In genomic region chr3:48662753-48663488, GRCh38 we compare ENCODE assay signal across 8 cellular contexts. TPM values are rescaled to one million over a fixed set of nuclear protein-coding genes. Genes with fewer than 3 reads are reported as not detected.
DNase-seq lines count a peak whose midpoint lies in the region; ATAC-seq and TF ChIP-seq lines count a peak whose summit lies in the region.

TSS of gene CELSR3 (minus strand) at chr3:48662886. CDS start at chr3:48662634, 252 bp downstream.

- TF ChIP-seq CTCF in LNCaP clone FGC (IDR thresholded peaks at IDR 0.05; ENCODE audit: control insufficient read depth, extremely low read depth, insufficient read depth) (no peak), right atrium auricular region (IDR thresholded peaks at IDR 0.05) (no peak)

- H3K4me3 ChIP-seq in LNCaP clone FGC (ENCODE audit: low read depth, low read length) = peak within 1 kb of the TSS; percentile 70
- peak within 1 kb of the TSS; percentile 71 for H3K4me3 ChIP-seq in SJCRH30
- peak within 1 kb of the TSS; percentile 48 to 59 for H3K4me3 ChIP-seq in right atrium auricular region
- peak within 1 kb of the TSS; percentile 71 for H3K4me3 ChIP-seq in trophoblast cell (ENCODE audit: low read depth, low read length)

- H3K79me1 ChIP-seq in trophoblast cell (ENCODE audit: low read length) = peaks cover 9% of the 10 kb centered on the region

- peak; percentile 70 for DNase-seq in DMS153 (lab: John Stamatoyannopoulos, UW)
- peak; percentile 90 for DNase-seq in LNCaP clone FGC (ENCODE audit: low read depth)
- DNase-seq in SJCRH30 = no peak
- DNase-seq in right atrium auricular region (ENCODE audit: low spot score) = peak; percentile 83
- peak; percentile 91 to 94 for DNase-seq in trophoblast cell
- no peak for DNase-seq in cortex of kidney (lab: John Stamatoyannopoulos, UW)

- H2AFZ ChIP-seq in trophoblast cell (ENCODE audit: insufficient read depth, low read length, poor library complexity) = peak within 1 kb of the TSS; percentile 71

- peak within 1 kb of the TSS; percentile 78 for H3K18ac ChIP-seq in trophoblast cell (ENCODE audit: low read length)

- H3K79me2 ChIP-seq in trophoblast cell (ENCODE audit: control insufficient read depth, insufficient read depth, low read length, poor library complexity) = no peaks in the 10 kb centered on the region

- H2BK120ac ChIP-seq in trophoblast cell (ENCODE audit: insufficient read depth, low read length, poor library complexity) = peak within 1 kb of the TSS; percentile 70

- peak within 1 kb of the TSS; percentile 98 for H3K4me2 ChIP-seq in trophoblast cell (ENCODE audit: low read length)

- peak within 1 kb of the TSS; percentile 25 for H2BK12ac ChIP-seq in trophoblast cell (ENCODE audit: low read length)

- H3K9ac ChIP-seq in trophoblast cell (ENCODE audit: low read length) = peak within 1 kb of the TSS; percentile 36

- peak within 1 kb of the TSS; percentile 88 for H4K8ac ChIP-seq in trophoblast cell (ENCODE audit: low read depth, low read length)

- H3K14ac ChIP-seq in trophoblast cell (ENCODE audit: low read length) = peak within 1 kb of the TSS; percentile 81

- H3K27me3 ChIP-seq in SJCRH30 = no peaks in the 10 kb centered on the region
- no peaks in the 10 kb centered on the region for H3K27me3 ChIP-seq in right atrium auricular region
- no peaks in the 10 kb centered on the region for H3K27me3 ChIP-seq in trophoblast cell (ENCODE audit: insufficient read depth, low read length)

- peak within 1 kb of the TSS; percentile 75 for H4K12ac ChIP-seq in trophoblast cell (ENCODE audit: low read depth, low read length)

- ATAC-seq in HG03159 (IDR thresholded peaks at IDR 0.05; ENCODE audit: unreplicated experiment) = no peak

- H3K23ac ChIP-seq in trophoblast cell (ENCODE audit: low read length) = no peak within 1 kb of the TSS

- WGBS in trophoblast cell (ENCODE audit: extremely low coverage, insufficient coverage, insufficient read length) = no CpG with 5 or more reads among the region's 52 CpGs

- peak within 1 kb of the TSS; percentile 85 for H4K91ac ChIP-seq in trophoblast cell (ENCODE audit: low read depth, low read length)

- H3K4ac ChIP-seq in trophoblast cell (ENCODE audit: low read depth, low read length) = no peak within 1 kb of the TSS

- H2AK5ac ChIP-seq in trophoblast cell (ENCODE audit: low read length) = peak within 1 kb of the TSS; percentile 38

- H3K4me1 ChIP-seq in SJCRH30 (no peaks in the 10 kb centered on the region), right atrium auricular region (peaks cover 0 to 39% of the 10 kb centered on the region in 2 donors), trophoblast cell (ENCODE audit: control insufficient read depth in 1 of 2, insufficient read depth in 2 of 2, low read length in 2 of 2) (peaks cover 10 to 14% of the 10 kb centered on the region in 2 experiments)

- H3K9me3 ChIP-seq in SJCRH30 (replicated peaks) = peaks cover 3% of the 10 kb centered on the region; the same call in 1 of the 2 replicates
- H3K9me3 ChIP-seq in right atrium auricular region = no peaks in the 10 kb centered on the region
- H3K9me3 ChIP-seq in trophoblast cell (ENCODE audit: insufficient read depth, low read depth, low read length) = peaks cover 23% of the 10 kb centered on the region

- H3K36me3 ChIP-seq in SJCRH30 (no peaks in the 10 kb centered on the region), right atrium auricular region (no peaks in the 10 kb centered on the region), trophoblast cell (ENCODE audit: control insufficient read depth in 1 of 2, insufficient read depth in 2 of 2, low read length in 2 of 2) (no peaks in the 10 kb centered on the region)

- H3K27ac ChIP-seq in SJCRH30 (peak within 1 kb of the TSS; percentile 76), angular gyrus (ENCODE audit: low read depth, low read length) (peak within 1 kb of the TSS; percentile 80), right atrium auricular region (peak within 1 kb of the TSS; percentile 84 to 93), trophoblast cell (ENCODE audit: low read depth, low read length) (peak within 1 kb of the TSS; percentile 89)

- peak within 1 kb of the TSS; percentile 90 for H2BK5ac ChIP-seq in trophoblast cell (ENCODE audit: low read depth, low read length, poor library complexity)

RNA-seq across cellular contexts. Expression of gene CELSR3, which starts in this region (rescaled TPM):
- 1.1 and 1.7 TPM in 2 replicates for total RNA-seq in SJCRH30 (2014; rRNA removed; shearing (Covaris generic))
- under 1 TPM; 0.11 to 0.59 TPM for total RNA-seq in right atrium auricular region
- polyA plus RNA-seq in trophoblast cell (2013) = 3.5 TPM in 2 replicates

Comparison
In these comparisons a context has a peak if more than half of its experiments do, and no peak if none do; other contexts are left out.
1. Peak in DNase-seq, H3K4me3 ChIP-seq and H3K27ac ChIP-seq in right atrium auricular region; RNA of the gene not detected or under 1 TPM.
2. DNase-seq: peak in DMS153 (single experiment), LNCaP clone FGC (single experiment) and trophoblast cell (2 of 2); none in SJCRH30 (0 of 2) and cortex of kidney (single experiment).
3. Peak in every context shown above with its lines, with median percentiles within 50 percentile points of each other: H3K4me3 ChIP-seq and H3K27ac ChIP-seq.